In the genomic region with DNA sequence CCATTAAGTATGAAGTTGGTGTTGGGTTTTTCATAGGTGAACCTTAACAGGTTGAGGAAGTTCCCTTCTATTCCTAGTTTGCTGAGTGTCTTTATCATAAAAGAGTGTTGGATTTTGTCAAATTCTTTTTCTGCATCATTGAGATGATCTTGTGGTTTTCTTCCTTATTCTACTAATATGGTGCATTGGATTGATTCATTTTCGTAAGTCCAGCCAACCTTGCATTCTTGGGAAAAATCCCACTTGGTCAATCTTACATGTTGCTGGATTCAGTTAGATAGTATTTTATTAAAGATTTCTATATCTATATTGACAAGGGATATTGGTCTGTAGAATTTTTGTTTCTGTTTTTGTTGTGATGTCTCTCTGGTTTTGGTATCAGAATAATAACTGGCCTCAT, we compare ENCODE assay signal across 7 cellular contexts.
"Had no signal": no experiment of that assay in that cellular context is flagged by ENCODE, and none has a peak within 500 bp of the region (broad histone marks: within the 10 kb centered on the region; RNA-seq: fewer than 3 reads in every experiment).

No MANE protein-coding gene starts in this region.

- FAIRE-seq: HepG2, HTR-8/SVneo had no signal

- DNase-seq: IMR-90, KBM-7, KG1 had no signal

- H3K27ac ChIP-seq: HL-60, KMS-11 had no signal

- ATAC-seq: HepG2 had no signal

- H3K9ac ChIP-seq: KMS-11 had no signal

- H3K4me2 ChIP-seq: KMS-11 had no signal
